Comparison of ENCODE assay signal across 1 cellular context in genomic region chr11:83071641-83072591, GRCh38.
A peak's percentile ranks its signal among the peaks of the same experiment; 100 is the strongest.
TF ChIP-seq lines count a peak whose summit lies in the region.

Gene RAB30 (minus strand): TSS chr11:83071897. CDS start chr11:82997316, 74,581 bp downstream.

TF ChIP-seq in HepG2, 621 proteins besides CTCF, POLR2A, EP300 and RAD21 (continued from another document and continues in another):
- TF ChIP-seq SSRP1 (CRISPR knock-in tag; IDR thresholded peaks at IDR 0.05) (0 out of 2 replicates have a peak, but pooled peaks have one; percentile 14), ZNF766 (CRISPR knock-in tag; IDR thresholded peaks at IDR 0.05; ENCODE audit: borderline replicate concordance) (peak; percentile 54; the same call in 1 of the 2 replicates), NCOA2 (CRISPR knock-in tag; IDR thresholded peaks at IDR 0.05) (peak; percentile 41; the same call in 1 of the 2 replicates), KIAA2018 (CRISPR knock-in tag; IDR thresholded peaks at IDR 0.05; ENCODE audit: borderline replicate concordance) (no peak), FOXA3 (CRISPR knock-in tag; IDR thresholded peaks at IDR 0.05) (peak; percentile 34), POGK (CRISPR knock-in tag; conservative IDR thresholded peaks at IDR 0.05) (peak; percentile 87), ZNF746 (CRISPR knock-in tag; IDR thresholded peaks at IDR 0.05) (no peak), ZNF772 (CRISPR knock-in tag; IDR thresholded peaks at IDR 0.05) (peak; percentile 94), IRF2 (CRISPR knock-in tag; IDR thresholded peaks at IDR 0.05) (peak; percentile 80; the same call in 1 of the 2 replicates), ZNF878 (CRISPR knock-in tag; IDR thresholded peaks at IDR 0.05) (peak; percentile 62; the same call in 1 of the 2 replicates), ZNF205 (CRISPR knock-in tag; IDR thresholded peaks at IDR 0.05) (peak; percentile 41; the same call in 1 of the 2 replicates), POLR2AphosphoS5 (IDR thresholded peaks at IDR 0.05; ENCODE audit: low read depth, low read length) (peak; percentile 94), AGO1 (IDR thresholded peaks at IDR 0.05; ENCODE audit: low read depth, low read length, poor library complexity, severe bottlenecking) (peak; percentile 44), CREBL2 (CRISPR knock-in tag; IDR thresholded peaks at IDR 0.05; ENCODE audit: borderline replicate concordance) (no peak), ZNF687 (CRISPR knock-in tag; IDR thresholded peaks at IDR 0.05) (peak; percentile 86), SIX1 (CRISPR knock-in tag; IDR thresholded peaks at IDR 0.05; ENCODE audit: borderline replicate concordance) (0 out of 2 replicates have a peak, but pooled peaks have one; percentile 13), GATAD1 (CRISPR knock-in tag; IDR thresholded peaks at IDR 0.05) (peak; percentile 79), ZNF367 (CRISPR knock-in tag; IDR thresholded peaks at IDR 0.05; ENCODE audit: borderline replicate concordance) (no peak), STAG1 (CRISPR knock-in tag; IDR thresholded peaks at IDR 0.05) (peak; percentile 31; the same call in 1 of the 2 replicates), ZNF879 (CRISPR knock-in tag; IDR thresholded peaks at IDR 0.05) (0 out of 2 replicates have a peak, but pooled peaks have one; percentile 73), ZFAT (CRISPR knock-in tag; conservative IDR thresholded peaks at IDR 0.05) (no peak), ATF4 (CRISPR knock-in tag; IDR thresholded peaks at IDR 0.05) (peak in 1 of 2 experiments; percentile 75; a peak in 2 of 4 replicates), GABPA (IDR thresholded peaks at IDR 0.05; ENCODE audit: low read depth, low read length) (no peak), GABPA (CRISPR knock-in tag; IDR thresholded peaks at IDR 0.05; ENCODE audit: low read depth) (peak; percentile 78), ZMYM4 (CRISPR knock-in tag; IDR thresholded peaks at IDR 0.05) (peak; percentile 80), ZNF792 (CRISPR knock-in tag; IDR thresholded peaks at IDR 0.05) (peak; percentile 92), KMT2A (CRISPR knock-in tag; IDR thresholded peaks at IDR 0.05) (peak; percentile 94), FOXO4 (CRISPR knock-in tag; conservative IDR thresholded peaks at IDR 0.05) (no peak), ZNF12 (CRISPR knock-in tag; IDR thresholded peaks at IDR 0.05) (peak; percentile 98), TFDP1 (CRISPR knock-in tag; IDR thresholded peaks at IDR 0.05; ENCODE audit: borderline replicate concordance) (no peak), ZNF530 (CRISPR knock-in tag; IDR thresholded peaks at IDR 0.05; ENCODE audit: low read depth) (no peak), ZNF136 (CRISPR knock-in tag; IDR thresholded peaks at IDR 0.05; ENCODE audit: low read depth) (0 out of 2 replicates have a peak, but pooled peaks have one; percentile 70), PHF8 (CRISPR knock-in tag; IDR thresholded peaks at IDR 0.05) (peak; percentile 96), SNRNP70 (IDR thresholded peaks at IDR 0.05; ENCODE audit: low read depth, low read length) (no peak), ZSCAN25 (CRISPR knock-in tag; IDR thresholded peaks at IDR 0.05) (0 out of 2 replicates have a peak, but pooled peaks have one; percentile 15), ZNF564 (CRISPR knock-in tag; IDR thresholded peaks at IDR 0.05) (peak; percentile 51; the same call in 1 of the 2 replicates), CBFB (CRISPR knock-in tag; IDR thresholded peaks at IDR 0.05) (peak; percentile 73), SUZ12 (IDR thresholded peaks at IDR 0.05; ENCODE audit: low read depth, low read length) (peak; percentile 85), ZBTB37 (CRISPR knock-in tag; IDR thresholded peaks at IDR 0.05) (no peak), ZFP90 (CRISPR knock-in tag; IDR thresholded peaks at IDR 0.05; ENCODE audit: borderline replicate concordance) (peak; percentile 41; the same call in 1 of the 2 replicates), HCFC1 (IDR thresholded peaks at IDR 0.05; ENCODE audit: low read depth, low read length) (peak; percentile 94), ATF1 (CRISPR knock-in tag; IDR thresholded peaks at IDR 0.05) (peak; percentile 84), ZNF432 (CRISPR knock-in tag; IDR thresholded peaks at IDR 0.05; ENCODE audit: borderline replicate concordance) (0 out of 2 replicates have a peak, but pooled peaks have one; percentile 63)
